12 cellular contexts compared by ENCODE assay signal in the genomic region with DNA sequence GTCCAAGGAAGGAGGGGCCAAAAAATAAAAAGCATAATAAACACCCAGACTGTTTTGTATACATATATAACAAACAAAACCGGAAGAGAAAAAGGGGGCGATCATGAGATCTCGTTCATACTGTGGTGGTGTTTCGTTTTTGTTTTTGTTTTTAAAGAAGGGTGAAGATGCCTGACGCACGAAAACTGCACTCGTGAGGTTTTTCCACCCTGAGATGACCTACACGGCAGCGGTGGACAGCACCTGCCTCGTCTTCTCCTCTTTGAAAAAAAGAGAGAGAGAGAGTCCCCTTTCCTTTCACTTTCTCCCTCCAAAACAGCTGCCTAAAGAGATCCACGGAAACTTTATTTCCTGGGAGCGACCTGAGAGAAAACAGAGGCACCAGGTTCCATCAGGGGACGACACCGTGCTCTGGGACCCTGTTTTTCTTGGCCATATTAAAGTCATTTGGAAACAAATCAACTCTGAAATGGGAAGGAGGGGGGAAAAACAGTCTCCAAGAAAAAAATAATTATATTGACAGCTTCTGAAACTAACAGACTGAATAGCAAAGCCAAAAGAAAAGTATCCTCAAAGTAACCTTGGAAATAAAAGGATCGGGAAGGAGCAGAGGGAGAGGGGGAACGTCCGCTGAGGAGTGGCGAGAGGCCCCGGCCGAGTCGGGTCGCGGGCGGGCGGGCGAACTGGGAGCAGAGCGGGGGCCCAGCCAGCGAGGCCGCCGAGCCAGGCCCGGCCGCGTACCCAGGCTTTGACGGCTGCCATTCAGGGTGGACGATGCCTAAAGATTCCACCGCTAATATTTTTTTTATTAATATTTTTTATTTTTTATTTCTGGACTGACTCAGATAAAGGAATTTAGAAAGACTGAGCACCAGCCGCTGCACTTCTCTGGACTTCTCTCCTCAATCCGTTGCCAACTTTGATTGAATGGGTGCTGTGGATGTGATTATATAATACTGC. TPM values are rescaled to one million over a fixed set of nuclear protein-coding genes. Genes with fewer than 3 reads are reported as not detected.
DNase-seq lines count a peak whose midpoint lies in the region; ATAC-seq and TF ChIP-seq lines count a peak whose summit lies in the region.
"Had no signal": no experiment of that assay in that cellular context is flagged by ENCODE, and none has a peak within 500 bp of the region (broad histone marks: within the 10 kb centered on the region; RNA-seq: fewer than 3 reads in every experiment).

No MANE protein-coding gene starts in this region.

- no peak overlapping the region for H3K18ac ChIP-seq in H9 (ENCODE audit: insufficient read length, low read depth, low read length)

- H3K79me1 ChIP-seq in H9 (ENCODE audit: insufficient read depth, low read depth, low read length, poor library complexity, severe bottlenecking), result no peaks in the 10 kb centered on the region

- TF ChIP-seq EP300 in neural cell (conservative IDR thresholded peaks at IDR 0.05; ENCODE audit: poor library complexity, severe bottlenecking), result no peak

- no peak overlapping the region for H3K14ac ChIP-seq in H9 (ENCODE audit: insufficient read depth, low read length)

- ATAC-seq in central memory CD8-positive, alpha-beta T cell (replicated peaks; ENCODE audit: extremely low read depth, poor library complexity, severe bottlenecking), result no peak
- ATAC-seq in GM19455 (IDR thresholded peaks at IDR 0.05; ENCODE audit: unreplicated experiment) (no peak), GM21737 (IDR thresholded peaks at IDR 0.05; ENCODE audit: unreplicated experiment) (no peak), psoas muscle (no peak)
- ATAC-seq in activated CD4-positive, CD25-positive, alpha-beta regulatory T cell treated with anti-CD3 and anti-CD28 coated beads, Interleukin-2, amount 50 U/mL, for 24 hours, result no peak
- ATAC-seq: left lobe of liver had no signal

- H3F3A ChIP-seq in neural cell (ENCODE audit: insufficient read depth, low read length, poor library complexity, severe bottlenecking), result peaks cover 3% of the 10 kb centered on the region

- H2BK20ac ChIP-seq in H9 (ENCODE audit: low read depth, low read length, poor library complexity, severe bottlenecking), result no peak overlapping the region

- H3K9me3 Mint-ChIP-seq in CD8-positive, alpha-beta memory T cell, result peaks cover 9 to 45% (median 39%) of the 10 kb centered on the region in 5 donors
- peaks cover 6 to 21% of the 10 kb centered on the region in 2 experiments; a peak in 4 of 5 replicates for H3K9me3 Mint-ChIP-seq in H9
- peaks cover 6% of the 10 kb centered on the region for H3K9me3 Mint-ChIP-seq in central memory CD8-positive, alpha-beta T cell

- POLR2A ChIA-PET in CD8-positive, alpha-beta memory T cell (lab: Charles Lee), result no interaction called here

- TF ChIP-seq CTCF in H9 (conservative IDR thresholded peaks at IDR 0.05), result no peak
- TF ChIP-seq CTCF in neural cell (IDR thresholded peaks at IDR 0.05; ENCODE audit: poor library complexity, severe bottlenecking), result no peak
- no peak for TF ChIP-seq CTCF in psoas muscle (IDR thresholded peaks at IDR 0.05)

- no peak overlapping the region for H3K23ac ChIP-seq in H9 (ENCODE audit: insufficient read length, low read depth, low read length)

- H3K4me1 ChIP-seq in CD8-positive, alpha-beta memory T cell (ENCODE audit: insufficient read depth, low read length), result peaks cover 17% of the 10 kb centered on the region
- H3K4me1 ChIP-seq in H9 (ENCODE audit: insufficient read depth, low read length), result no peaks in the 10 kb centered on the region
- H3K4me1 ChIP-seq in psoas muscle, result peaks cover 14% of the 10 kb centered on the region

- H2AFZ ChIP-seq in H9 (ENCODE audit: low read length) (no peak overlapping the region), neural cell (ENCODE audit: low read depth, low read length) (no peak overlapping the region)

- DNase-seq in CD8-positive, alpha-beta memory T cell, result no peak
- DNase-seq in H9, result peak; percentile 51
- no peak for DNase-seq in central memory CD8-positive, alpha-beta T cell (ENCODE audit: low spot score in 2 of 2)
- no peak for DNase-seq in psoas muscle
- DNase-seq: MG63; stimulated activated CD4-positive, alpha-beta T cell treated with anti-CD3 and anti-CD28 coated beads, Interleukin-4, amount 100 ng/mL, for 24 hours had no signal

- no peak overlapping the region for H2AK5ac ChIP-seq in H9 (ENCODE audit: insufficient read length, low read length)

- peak overlapping the region; percentile 44 to 81 (median 77) for H3K4me3 Mint-ChIP-seq in CD8-positive, alpha-beta memory T cell
- peak overlapping the region in 1 of 2 experiments; percentile 67; a peak in 3 of 5 replicates for H3K4me3 Mint-ChIP-seq in H9
- H3K4me3 Mint-ChIP-seq in central memory CD8-positive, alpha-beta T cell, result peak overlapping the region; percentile 56

- peak overlapping the region; percentile 41 for H3K4me2 ChIP-seq in H9 (ENCODE audit: insufficient read depth, insufficient read length, low read length)
- peak overlapping the region; percentile 95 for H3K4me2 ChIP-seq in neural cell (ENCODE audit: low read length)

- no peak overlapping the region for H3K4ac ChIP-seq in H9 (ENCODE audit: low read depth, low read length)

- peaks cover 17% of the 10 kb centered on the region for H3K23me2 ChIP-seq in H9 (ENCODE audit: insufficient read length, low read depth, low read length, poor library complexity, severe bottlenecking)

- peaks cover 72 to 73% of the 10 kb centered on the region in 2 donors for H3K27me3 Mint-ChIP-seq in CD8-positive, alpha-beta memory T cell
- H3K27me3 Mint-ChIP-seq in H9 (ENCODE audit: low read depth), result peaks cover 88% of the 10 kb centered on the region
- H3K27me3 Mint-ChIP-seq in central memory CD8-positive, alpha-beta T cell, result peaks cover 83% of the 10 kb centered on the region

- H3K4me3 ChIP-seq in CD8-positive, alpha-beta memory T cell (ENCODE audit: low read length), result peak overlapping the region; percentile 26
- H3K4me3 ChIP-seq in neural cell (ENCODE audit: low read length) (peak overlapping the region; percentile 88), psoas muscle (no peak overlapping the region)
- H3K4me3 ChIP-seq: MG63, SK-N-MC had no signal

- H2BK120ac ChIP-seq in H9 (ENCODE audit: low read depth, low read length, poor library complexity, severe bottlenecking), result no peak overlapping the region

- TF ChIP-seq RAD21 in neural cell (conservative IDR thresholded peaks at IDR 0.05), result no peak

- no peak overlapping the region for H4K5ac ChIP-seq in H9 (ENCODE audit: insufficient read length, low read depth, low read length)

- H3K27ac ChIP-seq in CD8-positive, alpha-beta memory T cell (ENCODE audit: low read depth, low read length), result no peak overlapping the region
- H3K27ac ChIP-seq in H9 (ENCODE audit: insufficient read length, low read depth, low read length) (no peak overlapping the region), neural cell (ENCODE audit: low read length) (peak overlapping the region; percentile 94), psoas muscle (no peak overlapping the region)
- H3K27ac ChIP-seq: SK-N-MC had no signal

- H3K4me1 Mint-ChIP-seq in CD8-positive, alpha-beta memory T cell, result peaks cover 28 to 38% (median 34%) of the 10 kb centered on the region in 3 donors
- H3K4me1 Mint-ChIP-seq in H9, result peaks cover 28 to 51% of the 10 kb centered on the region in 2 experiments
- peaks cover 28% of the 10 kb centered on the region for H3K4me1 Mint-ChIP-seq in central memory CD8-positive, alpha-beta T cell

- H4K91ac ChIP-seq in H9 (ENCODE audit: insufficient read length, low read depth, low read length), result no peak overlapping the region

- intact Hi-C loops in psoas muscle (cut with DNase I), result no loop called here

- H2BK15ac ChIP-seq in H9 (ENCODE audit: low read depth, low read length), result no peak overlapping the region

- H3K27me3 ChIP-seq in CD8-positive, alpha-beta memory T cell (ENCODE audit: insufficient read depth, low read length, poor library complexity, severe bottlenecking), result peaks cover 50% of the 10 kb centered on the region
- peaks cover 61% of the 10 kb centered on the region for H3K27me3 ChIP-seq in H9 (ENCODE audit: insufficient read depth, low read length)
- H3K27me3 ChIP-seq in neural cell (ENCODE audit: insufficient read depth, low read depth, low read length), result no peaks in the 10 kb centered on the region
- H3K27me3 ChIP-seq in psoas muscle (ENCODE audit: insufficient read depth in 3 of 3, low read length in 2 of 3), result peaks cover 5 to 88% (median 46%) of the 10 kb centered on the region in 3 donors

- no peaks in the 10 kb centered on the region for H3K9me2 ChIP-seq in neural cell (ENCODE audit: insufficient read depth, low read length)

- no peaks in the 10 kb centered on the region for H3K36me3 ChIP-seq in CD8-positive, alpha-beta memory T cell (ENCODE audit: insufficient read depth, low read length)
- H3K36me3 ChIP-seq in neural cell (ENCODE audit: insufficient read depth, low read length), result peaks cover 4% of the 10 kb centered on the region
- H3K36me3 ChIP-seq in psoas muscle (ENCODE audit: insufficient read depth in 1 of 2, low read depth in 1 of 2), result no peaks in the 10 kb centered on the region
- H3K36me3 ChIP-seq: MG63 had no signal

- H4K20me1 ChIP-seq in H9 (ENCODE audit: control insufficient read depth, insufficient read depth, insufficient read length), result no peaks in the 10 kb centered on the region
- peaks cover 56% of the 10 kb centered on the region for H4K20me1 ChIP-seq in neural cell (ENCODE audit: insufficient read depth)

- H3T11ph ChIP-seq in H9 (ENCODE audit: low read length), result no peak overlapping the region

- peaks cover 0 to 8% (median 0%) of the 10 kb centered on the region in 3 donors for H3K36me3 Mint-ChIP-seq in CD8-positive, alpha-beta memory T cell
- peaks cover 0 to 2% (median 0%) of the 10 kb centered on the region in 3 experiments; a peak in 2 of 7 replicates for H3K36me3 Mint-ChIP-seq in H9 (ENCODE audit: insufficient read depth in 1 of 3, low read depth in 3 of 3)
- peaks cover 14% of the 10 kb centered on the region for H3K36me3 Mint-ChIP-seq in central memory CD8-positive, alpha-beta T cell (ENCODE audit: insufficient read depth)

- H3K27ac Mint-ChIP-seq in CD8-positive, alpha-beta memory T cell, result peak overlapping the region in 4 of 8 donors; percentile 32 to 57 (median 38)
- no peak overlapping the region for H3K27ac Mint-ChIP-seq in H9
- peak overlapping the region; percentile 9 for H3K27ac Mint-ChIP-seq in central memory CD8-positive, alpha-beta T cell (ENCODE audit: low read depth)

- no peak overlapping the region for H2BK12ac ChIP-seq in H9 (ENCODE audit: insufficient read length, low read depth, low read length)

- no CpG with 5 or more reads among the region's 38 CpGs for WGBS in H9 (ENCODE audit: extremely low coverage, insufficient read length, low lambda C conversion rate)
- WGBS in psoas muscle, 3 donors, result 7 to 10% (median 10%) methylated on average over 38 of the region's 38 CpGs

- no peak overlapping the region for H2BK5ac ChIP-seq in H9 (ENCODE audit: insufficient read length, low read length)

- H3K56ac ChIP-seq in H9 (ENCODE audit: insufficient read length, low read depth, low read length), result no peak overlapping the region

- no peak overlapping the region for H4K8ac ChIP-seq in H9 (replicated peaks; ENCODE audit: insufficient read length, low read depth, low read length)

- no peaks in the 10 kb centered on the region for H3K79me2 ChIP-seq in H9 (ENCODE audit: insufficient read depth, low read length)
- H3K79me2 ChIP-seq in neural cell (replicated peaks; ENCODE audit: insufficient read depth, low read length), result peaks cover 70% of the 10 kb centered on the region

- H3K9me3 ChIP-seq in CD8-positive, alpha-beta memory T cell (ENCODE audit: low read length), result no peaks in the 10 kb centered on the region
- H3K9me3 ChIP-seq in H9 (ENCODE audit: control insufficient read depth, low read depth, low read length) (no peaks in the 10 kb centered on the region), neural cell (ENCODE audit: low read length) (no peaks in the 10 kb centered on the region), psoas muscle (no peaks in the 10 kb centered on the region)
- H3K9me3 ChIP-seq: MG63 had no signal

- no peak overlapping the region for H3K9ac ChIP-seq in H9 (ENCODE audit: extremely low read depth, insufficient read length, low read length)
- H3K9ac ChIP-seq in neural cell (ENCODE audit: low read length), result peak overlapping the region; percentile 89

- CTCF ChIA-PET in CD8-positive, alpha-beta memory T cell (lab: Charles Lee), result no interaction called here

RNA-seq across cellular contexts. Expression of gene POU3F3, which starts 3.6 kb away (rescaled TPM):
- total RNA-seq in CD8-positive, alpha-beta memory T cell, result not detected
- not detected for polyA plus RNA-seq in CD8-positive, alpha-beta memory T cell
- not detected in 2 replicates for total RNA-seq in H9 (2021)
- polyA plus RNA-seq in neural cell, result 69.3 and 72.0 TPM in 2 replicates
- 136 and 152 TPM in 2 replicates for polyA minus RNA-seq in neural cell
- not detected for total RNA-seq in psoas muscle
- polyA plus RNA-seq in psoas muscle, result under 1 TPM in 1 of 3 donors, not detected in 2; 0.01 TPM
- total RNA-seq: left lobe of liver had no signal
